Comparison of ENCODE assay signal across 1 cellular context in the genomic region with DNA sequence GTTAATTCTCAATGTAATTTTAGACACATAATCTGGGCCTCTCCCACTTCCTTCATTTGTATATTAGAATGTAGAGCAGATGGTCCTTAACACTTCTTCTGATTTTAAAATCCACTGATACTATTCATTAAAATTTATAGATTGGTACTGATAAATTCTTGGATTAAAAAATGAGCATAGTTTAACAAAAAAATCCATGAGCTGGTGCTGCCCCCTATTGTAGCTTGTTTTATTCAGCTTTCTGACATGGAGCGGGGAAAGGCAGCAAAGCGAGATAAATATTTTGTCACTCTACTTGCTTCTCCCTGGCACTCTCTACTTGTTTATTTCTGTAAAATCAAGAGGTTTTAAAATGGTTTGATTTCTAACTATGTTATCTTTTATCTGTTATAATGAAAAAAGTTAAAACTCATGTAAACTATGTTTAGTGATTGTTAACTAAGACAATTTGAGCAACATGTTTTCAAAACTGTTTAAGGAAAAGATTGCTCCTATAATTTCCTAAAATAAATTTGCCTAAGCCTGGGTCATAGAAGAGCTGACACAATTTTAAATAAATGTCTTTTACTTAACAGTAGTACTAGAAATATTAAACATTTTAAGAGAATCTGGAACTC.
TF ChIP-seq lines count a peak whose summit lies in the region.

No MANE protein-coding gene starts in this region.

TF ChIP-seq in WTC11, 78 proteins besides CTCF, POLR2A, EP300 and RAD21 (continued from another document):
- TF ChIP-seq, protein P1, sequence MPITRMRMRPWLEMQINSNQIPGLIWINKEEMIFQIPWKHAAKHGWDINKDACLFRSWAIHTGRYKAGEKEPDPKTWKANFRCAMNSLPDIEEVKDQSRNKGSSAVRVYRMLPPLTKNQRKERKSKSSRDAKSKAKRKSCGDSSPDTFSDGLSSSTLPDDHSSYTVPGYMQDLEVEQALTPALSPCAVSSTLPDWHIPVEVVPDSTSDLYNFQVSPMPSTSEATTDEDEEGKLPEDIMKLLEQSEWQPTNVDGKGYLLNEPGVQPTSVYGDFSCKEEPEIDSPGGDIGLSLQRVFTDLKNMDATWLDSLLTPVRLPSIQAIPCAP (CRISPR knock-in tag; IDR thresholded peaks at IDR 0.05) = no peak
- TF ChIP-seq ZNF232 (CRISPR knock-in tag; IDR thresholded peaks at IDR 0.05) (no peak), GABPB1 (CRISPR knock-in tag; IDR thresholded peaks at IDR 0.05) (no peak), TCF7 (CRISPR knock-in tag; IDR thresholded peaks at IDR 0.05; ENCODE audit: low read depth) (no peak), GRHL2 (CRISPR knock-in tag; IDR thresholded peaks at IDR 0.05; ENCODE audit: insufficient replicate concordance, severe bottlenecking) (no peak)
- TF ChIP-seq, protein P2, sequence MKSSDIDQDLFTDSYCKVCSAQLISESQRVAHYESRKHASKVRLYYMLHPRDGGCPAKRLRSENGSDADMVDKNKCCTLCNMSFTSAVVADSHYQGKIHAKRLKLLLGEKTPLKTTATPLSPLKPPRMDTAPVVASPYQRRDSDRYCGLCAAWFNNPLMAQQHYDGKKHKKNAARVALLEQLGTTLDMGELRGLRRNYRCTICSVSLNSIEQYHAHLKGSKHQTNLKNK (CRISPR knock-in tag; IDR thresholded peaks at IDR 0.05) = no peak
